Comparison of ENCODE assay signal across 8 cellular contexts in genomic region chr12:89947437-89948265, GRCh38.
DNase-seq lines count a peak whose midpoint lies in the region; ATAC-seq and TF ChIP-seq lines count a peak whose summit lies in the region.

No MANE protein-coding gene starts in this region.

- H3K9me3 Mint-ChIP-seq in natural killer cell = no peaks in the 10 kb centered on the region

- DNase-seq in BJ (ENCODE audit: low read depth) (peak; percentile 68), MG63 (peak; percentile 56), dedifferentiated amniotic fluid mesenchymal stem cell (ENCODE audit: extremely low spot score) (peak; percentile 87), natural killer cell (no peak), SHP77 treated with DMSO at 0.1 percent for 48 hours (lab: John Stamatoyannopoulos, UW) (no peak)

- POLR2A ChIA-PET in BJ (lab: Charles Lee) = no interaction called here

- no peaks in the 10 kb centered on the region for H3K27me3 Mint-ChIP-seq in natural killer cell (ENCODE audit: low read depth in 2 of 2)

- peak overlapping the region; percentile 75 to 89 for H3K27ac Mint-ChIP-seq in natural killer cell

- no peaks in the 10 kb centered on the region for H3K9me3 ChIP-seq in MG63

- no peaks in the 10 kb centered on the region for H3K36me3 Mint-ChIP-seq in natural killer cell

- no peaks in the 10 kb centered on the region for H3K36me3 ChIP-seq in BJ (ENCODE audit: control insufficient read depth, insufficient read depth, low read length)
- no peaks in the 10 kb centered on the region for H3K36me3 ChIP-seq in MG63

- CTCF ChIA-PET in BJ (lab: Yijun Ruan, JAX) = no interaction called here

- intact Hi-C loops in natural killer cell (cut with micrococcal nuclease) = no loop called here

- H3K4me1 Mint-ChIP-seq in natural killer cell = peaks cover 27 to 30% of the 10 kb centered on the region in 2 donors

- ATAC-seq in natural killer cell (no peak), GM21737 (IDR thresholded peaks at IDR 0.05; ENCODE audit: unreplicated experiment) (no peak), GM21528 (IDR thresholded peaks at IDR 0.05; ENCODE audit: low FRiP score, unreplicated experiment) (no peak), GM19035 (IDR thresholded peaks at IDR 0.05; ENCODE audit: unreplicated experiment) (no peak)

- H3K27me3 ChIP-seq in BJ (ENCODE audit: control insufficient read depth, insufficient read depth, low read length) (no peaks in the 10 kb centered on the region), MG63 (no peaks in the 10 kb centered on the region)

- no peak overlapping the region for H3K4me3 Mint-ChIP-seq in natural killer cell

- H3K4me3 ChIP-seq in BJ (ENCODE audit: low read depth, low read length) (no peak overlapping the region), MG63 (0 out of 2 replicates have a peak overlapping the region, but pooled peaks have one; percentile 6)

- TF ChIP-seq CTCF in BJ (IDR thresholded peaks at IDR 0.05; ENCODE audit: insufficient read depth, low read depth, low read length) (no peak), natural killer cell (IDR thresholded peaks at IDR 0.05) (no peak)

Comparison
In these comparisons a context has a peak if more than half of its experiments do, and no peak if none do; other contexts are left out.
1. DNase-seq: peak in BJ (single experiment), MG63 (single experiment) and dedifferentiated amniotic fluid mesenchymal stem cell (single experiment); none in natural killer cell (single experiment) and SHP77 treated with DMSO at 0.1 percent for 48 hours (single experiment).